ENCODE assay signal across 9 cellular contexts in the genomic region with DNA sequence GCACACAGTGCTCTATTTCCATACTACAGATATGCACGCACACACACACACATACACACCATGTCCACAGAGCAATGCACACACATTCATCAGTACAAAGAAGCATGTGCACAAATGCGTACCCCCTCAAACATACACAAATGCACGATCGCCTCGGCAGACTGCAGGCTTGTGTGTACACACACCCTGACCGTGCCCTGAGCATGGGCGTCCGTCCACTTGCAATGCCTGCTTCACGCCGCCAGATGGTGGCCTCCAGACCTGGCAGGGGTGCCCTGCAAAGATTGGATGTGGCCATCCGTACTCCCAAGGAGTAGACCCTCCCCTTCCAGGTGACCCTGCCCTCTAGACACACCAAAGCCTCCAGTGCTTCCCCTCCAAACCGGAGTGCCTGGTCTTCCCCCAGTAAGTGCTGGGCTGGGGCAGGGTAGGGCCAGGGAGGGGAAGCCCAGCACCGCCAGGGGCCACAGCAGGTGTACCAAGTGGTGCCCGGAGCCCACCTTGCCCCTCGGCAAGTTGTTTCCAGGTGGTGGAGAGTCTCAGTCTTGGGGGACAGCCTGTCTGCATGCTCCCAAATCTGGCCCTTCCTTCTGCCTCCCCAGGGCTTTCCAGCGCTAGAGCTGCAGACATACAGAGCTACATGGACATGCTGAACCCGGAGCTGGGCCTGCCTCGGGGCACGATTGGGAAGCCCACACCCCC. TPM values are rescaled to one million over a fixed set of nuclear protein-coding genes. Genes with fewer than 3 reads are reported as not detected.
DNase-seq lines count a peak whose midpoint lies in the region; ATAC-seq and TF ChIP-seq lines count a peak whose summit lies in the region.
"Had no signal": no experiment of that assay in that cellular context is flagged by ENCODE, and none has a peak within 500 bp of the region (broad histone marks: within the 10 kb centered on the region; RNA-seq: fewer than 3 reads in every experiment).

No MANE protein-coding gene starts in this region.

- H3K9ac ChIP-seq in OCI-LY3 (ENCODE audit: low read length): no peak overlapping the region

- no peaks in the 10 kb centered on the region for H3K79me2 ChIP-seq in OCI-LY3 (ENCODE audit: low read length)

- H3K36me3 Mint-ChIP-seq in brain: no peaks in the 10 kb centered on the region

- H3K36me3 ChIP-seq in OCI-LY3 (replicated peaks; ENCODE audit: low read depth, low read length) (no peaks in the 10 kb centered on the region), mucosa of descending colon (ENCODE audit: low read depth) (no peaks in the 10 kb centered on the region)

- DNase-seq in GM10266 (ENCODE audit: extremely low spot score) (no peak), mucosa of descending colon (peak; percentile 75 to 85 (median 76)), occipital lobe (lab: John Stamatoyannopoulos, UW) (no peak), SIG-M5 treated with dmso at 0.1 percent for 504 hours (lab: John Stamatoyannopoulos, UW; ENCODE audit: unreplicated experiment) (no peak)

- no peak overlapping the region for H2AFZ ChIP-seq in OCI-LY3 (ENCODE audit: low read depth, low read length)

- H3K4me1 Mint-ChIP-seq in brain: peaks cover 26% of the 10 kb centered on the region

- ATAC-seq in mucosa of descending colon: peak; percentile 45
- ATAC-seq in GM19467 (IDR thresholded peaks at IDR 0.05; ENCODE audit: unreplicated experiment): no peak
- ATAC-seq in GM18517 (IDR thresholded peaks at IDR 0.05; ENCODE audit: unreplicated experiment): no peak

- H3K4me3 ChIP-seq in OCI-LY3 (ENCODE audit: low read length) (no peak overlapping the region), mucosa of descending colon (no peak overlapping the region)

- H3K27me3 ChIP-seq in OCI-LY3 (ENCODE audit: low read depth, low read length): no peaks in the 10 kb centered on the region

- H3K9me3 ChIP-seq in OCI-LY3 (ENCODE audit: insufficient read depth, low read length) (no peaks in the 10 kb centered on the region), mucosa of descending colon (no peaks in the 10 kb centered on the region)

- peaks cover 0 to 3% (median 0%) of the 10 kb centered on the region in 5 experiments for H3K9me3 Mint-ChIP-seq in brain

- no peaks in the 10 kb centered on the region for H3K4me1 ChIP-seq in OCI-LY3 (ENCODE audit: low read length)
- peaks cover 25% of the 10 kb centered on the region for H3K4me1 ChIP-seq in mucosa of descending colon (ENCODE audit: low read depth)

- no peak overlapping the region for H3K4me2 ChIP-seq in OCI-LY3 (ENCODE audit: low read length)

- H3K27me3 Mint-ChIP-seq in brain: peaks cover 69% of the 10 kb centered on the region

- intact Hi-C loops in mucosa of descending colon (cut with DNase I, micrococcal nuclease): no loop called here

- no peaks in the 10 kb centered on the region for H4K20me1 ChIP-seq in OCI-LY3 (ENCODE audit: insufficient read depth, low read length)

- peak; percentile 50 for TF ChIP-seq CTCF in GM10266 (IDR thresholded peaks at IDR 0.05; ENCODE audit: control insufficient read depth, insufficient read depth, low read depth, missing control alignments)
- TF ChIP-seq CTCF in OCI-LY3 (IDR thresholded peaks at IDR 0.05; ENCODE audit: low read depth, low read length): peak; percentile 41
- TF ChIP-seq CTCF in brain (conservative IDR thresholded peaks at IDR 0.05): peak; percentile 44 to 64
- peak; percentile 56 for TF ChIP-seq CTCF in mucosa of descending colon (IDR thresholded peaks at IDR 0.05)

- no peak overlapping the region for H3K27ac ChIP-seq in OCI-LY3 (ENCODE audit: low read length)

- H3K4me3 Mint-ChIP-seq in brain: peak overlapping the region in 2 of 5 experiments; percentile 0 to 10

- peak overlapping the region in 1 of 5 experiments; percentile 76 for H3K27ac Mint-ChIP-seq in brain

RNA-seq across cellular contexts. Expression of a gene that starts 20.6 kb away (rescaled TPM):
- 23.7 TPM for polyA plus RNA-seq in brain (ENCODE audit: insufficient read depth, low read depth, low replicate concordance)
- total RNA-seq in mucosa of descending colon (100 to 1,000 TPM in 2 of 3 donors, 10 to 100 TPM in 1; 65.7 to 137 (median 124) TPM), occipital lobe (not detected)

RNA-seq across cellular contexts. Expression of a gene that starts 20.8 kb away (rescaled TPM):
- polyA plus RNA-seq in brain (ENCODE audit: insufficient read depth, low read depth, low replicate concordance): 6.4 TPM
- total RNA-seq in mucosa of descending colon (10 to 100 TPM; 18.3 to 45.1 (median 35.3) TPM), occipital lobe (9.5 TPM)

RNA-seq across cellular contexts. Expression of a gene that starts 25.5 kb away (rescaled TPM):
- polyA plus RNA-seq in brain (ENCODE audit: insufficient read depth, low read depth, low replicate concordance): not detected
- total RNA-seq in mucosa of descending colon (10 to 100 TPM in 2 of 3 donors, 1 to 10 TPM in 1; 8.6 to 23.0 (median 22.4) TPM), occipital lobe (0.16 TPM)
- total RNA-seq: temporal lobe had no signal

RNA-seq across cellular contexts. Expression of a gene that starts 46.3 kb away (rescaled TPM):
- polyA plus RNA-seq in brain (ENCODE audit: insufficient read depth, low read depth, low replicate concordance): 28.0 TPM
- 10 to 100 TPM; 20.1 to 32.9 (median 20.2) TPM for total RNA-seq in mucosa of descending colon
- total RNA-seq in occipital lobe: 25.6 TPM

RNA-seq across cellular contexts. Expression of a gene that starts 51.6 kb away (rescaled TPM):
- 117 TPM for polyA plus RNA-seq in brain (ENCODE audit: insufficient read depth, low read depth, low replicate concordance)
- 10 to 100 TPM; 37.9 to 60.1 (median 42.7) TPM for total RNA-seq in mucosa of descending colon
- 27.0 TPM for total RNA-seq in occipital lobe

Comparison
In these comparisons a context has a peak if more than half of its experiments do, and no peak if none do; other contexts are left out.
1. DNase-seq: peak in mucosa of descending colon (3 of 3); none in GM10266 (single experiment), occipital lobe (single experiment) and SIG-M5 treated with dmso at 0.1 percent for 504 hours (single experiment).
2. RNA of a gene that starts 20.6 kb away (total RNA-seq): 65.7 to 137 TPM in mucosa of descending colon; not detected in occipital lobe (single experiment); every median in the first group is over 10 times any median in the second.
3. Peak in every context shown above with its lines, with median percentiles within 50 percentile points of each other: CTCF ChIP-seq.